1 cellular context compared by ENCODE assay signal in the genomic region with DNA sequence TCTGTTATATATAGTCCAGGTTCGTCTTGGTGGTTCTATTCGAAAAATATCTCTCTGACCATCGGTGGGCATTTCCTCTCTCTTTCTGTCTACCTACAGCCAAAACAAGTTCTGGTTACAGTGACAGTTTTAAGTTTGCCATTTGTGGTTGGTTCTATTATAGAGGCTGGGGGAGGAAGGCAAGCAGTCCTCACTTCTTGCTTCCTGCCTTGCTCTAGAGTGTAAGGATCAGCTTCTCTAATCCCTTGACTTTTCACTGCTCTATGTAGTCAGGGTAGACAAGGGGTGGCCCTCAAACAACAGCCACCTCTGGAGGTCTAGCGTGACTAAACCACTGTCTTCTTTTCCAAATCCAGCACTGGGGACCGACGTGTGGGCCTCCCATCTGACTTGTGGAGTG.
TF ChIP-seq lines count a peak whose summit lies in the region.

No MANE protein-coding gene starts in this region.

TF ChIP-seq in K562, 482 proteins besides CTCF, POLR2A, EP300 and RAD21 (continued from another document and continues in another):
- TF ChIP-seq, protein P1, sequence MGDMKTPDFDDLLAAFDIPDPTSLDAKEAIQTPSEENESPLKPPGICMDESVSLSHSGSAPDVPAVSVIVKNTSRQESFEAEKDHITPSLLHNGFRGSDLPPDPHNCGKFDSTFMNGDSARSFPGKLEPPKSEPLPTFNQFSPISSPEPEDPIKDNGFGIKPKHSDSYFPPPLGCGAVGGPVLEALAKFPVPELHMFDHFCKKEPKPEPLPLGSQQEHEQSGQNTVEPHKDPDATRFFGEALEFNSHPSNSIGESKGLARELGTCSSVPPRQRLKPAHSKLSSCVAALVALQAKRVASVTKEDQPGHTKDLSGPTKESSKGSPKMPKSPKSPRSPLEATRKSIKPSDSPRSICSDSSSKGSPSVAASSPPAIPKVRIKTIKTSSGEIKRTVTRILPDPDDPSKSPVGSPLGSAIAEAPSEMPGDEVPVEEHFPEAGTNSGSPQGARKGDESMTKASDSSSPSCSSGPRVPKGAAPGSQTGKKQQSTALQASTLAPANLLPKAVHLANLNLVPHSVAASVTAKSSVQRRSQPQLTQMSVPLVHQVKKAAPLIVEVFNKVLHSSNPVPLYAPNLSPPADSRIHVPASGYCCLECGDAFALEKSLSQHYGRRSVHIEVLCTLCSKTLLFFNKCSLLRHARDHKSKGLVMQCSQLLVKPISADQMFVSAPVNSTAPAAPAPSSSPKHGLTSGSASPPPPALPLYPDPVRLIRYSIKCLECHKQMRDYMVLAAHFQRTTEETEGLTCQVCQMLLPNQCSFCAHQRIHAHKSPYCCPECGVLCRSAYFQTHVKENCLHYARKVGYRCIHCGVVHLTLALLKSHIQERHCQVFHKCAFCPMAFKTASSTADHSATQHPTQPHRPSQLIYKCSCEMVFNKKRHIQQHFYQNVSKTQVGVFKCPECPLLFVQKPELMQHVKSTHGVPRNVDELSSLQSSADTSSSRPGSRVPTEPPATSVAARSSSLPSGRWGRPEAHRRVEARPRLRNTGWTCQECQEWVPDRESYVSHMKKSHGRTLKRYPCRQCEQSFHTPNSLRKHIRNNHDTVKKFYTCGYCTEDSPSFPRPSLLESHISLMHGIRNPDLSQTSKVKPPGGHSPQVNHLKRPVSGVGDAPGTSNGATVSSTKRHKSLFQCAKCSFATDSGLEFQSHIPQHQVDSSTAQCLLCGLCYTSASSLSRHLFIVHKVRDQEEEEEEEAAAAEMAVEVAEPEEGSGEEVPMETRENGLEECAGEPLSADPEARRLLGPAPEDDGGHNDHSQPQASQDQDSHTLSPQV (IDR thresholded peaks at IDR 0.05) = peak; percentile 86
- TF ChIP-seq CREBBP (IDR thresholded peaks at IDR 0.05; ENCODE audit: low read depth, low read length) = no peak
- TF ChIP-seq ARID1B (IDR thresholded peaks at IDR 0.05) = peak; percentile 67
- TF ChIP-seq FOXP1 (CRISPR knock-in tag; IDR thresholded peaks at IDR 0.05) = no peak
- no peak for TF ChIP-seq ZNF280A (IDR thresholded peaks at IDR 0.05; ENCODE audit: low read depth, partially characterized antibody)
- TF ChIP-seq RFX5 (IDR thresholded peaks at IDR 0.05; ENCODE audit: low read depth, low read length) = no peak
- TF ChIP-seq NCOA4 (IDR thresholded peaks at IDR 0.05; ENCODE audit: partially characterized antibody) = no peak
- TF ChIP-seq HDGF (IDR thresholded peaks at IDR 0.05) = no peak
- TF ChIP-seq CC2D1A (IDR thresholded peaks at IDR 0.05) = peak; percentile 47; the same call in 1 of the 2 replicates
- TF ChIP-seq COPS2 (conservative IDR thresholded peaks at IDR 0.05) = no peak
- peak; percentile 57 for TF ChIP-seq CBFA2T3 (IDR thresholded peaks at IDR 0.05)
- TF ChIP-seq GATAD2A (IDR thresholded peaks at IDR 0.05) = peak; percentile 85; the same call in 1 of the 2 replicates
- TF ChIP-seq ZNF695 (CRISPR knock-in tag; IDR thresholded peaks at IDR 0.05) = no peak
- TF ChIP-seq CBX1 (IDR thresholded peaks at IDR 0.05; ENCODE audit: low read depth) = 0 out of 2 replicates have a peak, but pooled peaks have one; percentile 38
- no peak for TF ChIP-seq ZNF253 (CRISPR knock-in tag; conservative IDR thresholded peaks at IDR 0.05)
- TF ChIP-seq TBP (optimal IDR thresholded peaks at IDR 0.05; ENCODE audit: low read depth, low read length) = peak; percentile 62
- TF ChIP-seq, protein P2, sequence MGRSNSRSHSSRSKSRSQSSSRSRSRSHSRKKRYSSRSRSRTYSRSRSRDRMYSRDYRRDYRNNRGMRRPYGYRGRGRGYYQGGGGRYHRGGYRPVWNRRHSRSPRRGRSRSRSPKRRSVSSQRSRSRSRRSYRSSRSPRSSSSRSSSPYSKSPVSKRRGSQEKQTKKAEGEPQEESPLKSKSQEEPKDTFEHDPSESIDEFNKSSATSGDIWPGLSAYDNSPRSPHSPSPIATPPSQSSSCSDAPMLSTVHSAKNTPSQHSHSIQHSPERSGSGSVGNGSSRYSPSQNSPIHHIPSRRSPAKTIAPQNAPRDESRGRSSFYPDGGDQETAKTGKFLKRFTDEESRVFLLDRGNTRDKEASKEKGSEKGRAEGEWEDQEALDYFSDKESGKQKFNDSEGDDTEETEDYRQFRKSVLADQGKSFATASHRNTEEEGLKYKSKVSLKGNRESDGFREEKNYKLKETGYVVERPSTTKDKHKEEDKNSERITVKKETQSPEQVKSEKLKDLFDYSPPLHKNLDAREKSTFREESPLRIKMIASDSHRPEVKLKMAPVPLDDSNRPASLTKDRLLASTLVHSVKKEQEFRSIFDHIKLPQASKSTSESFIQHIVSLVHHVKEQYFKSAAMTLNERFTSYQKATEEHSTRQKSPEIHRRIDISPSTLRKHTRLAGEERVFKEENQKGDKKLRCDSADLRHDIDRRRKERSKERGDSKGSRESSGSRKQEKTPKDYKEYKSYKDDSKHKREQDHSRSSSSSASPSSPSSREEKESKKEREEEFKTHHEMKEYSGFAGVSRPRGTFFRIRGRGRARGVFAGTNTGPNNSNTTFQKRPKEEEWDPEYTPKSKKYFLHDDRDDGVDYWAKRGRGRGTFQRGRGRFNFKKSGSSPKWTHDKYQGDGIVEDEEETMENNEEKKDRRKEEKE (IDR thresholded peaks at IDR 0.05; ENCODE audit: borderline replicate concordance in 1 of 2, control insufficient read depth in 1 of 2, low read depth in 2 of 2, low read length in 1 of 2) = no peak
- no peak for TF ChIP-seq NR2C2 (CRISPR knock-in tag; IDR thresholded peaks at IDR 0.05)
- TF ChIP-seq NR2C2 (tag; IDR thresholded peaks at IDR 0.05) = no peak
- peak; percentile 57; the same call in 1 of the 2 replicates for TF ChIP-seq MTA3 (IDR thresholded peaks at IDR 0.05; ENCODE audit: borderline replicate concordance)
- no peak; the same call in 1 of the 2 replicates for TF ChIP-seq TRIM28 (IDR thresholded peaks at IDR 0.05)
- no peak for TF ChIP-seq ZNF41 (CRISPR knock-in tag; conservative IDR thresholded peaks at IDR 0.05)
- TF ChIP-seq, protein P3, sequence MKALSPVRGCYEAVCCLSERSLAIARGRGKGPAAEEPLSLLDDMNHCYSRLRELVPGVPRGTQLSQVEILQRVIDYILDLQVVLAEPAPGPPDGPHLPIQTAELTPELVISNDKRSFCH (CRISPR knock-in tag; IDR thresholded peaks at IDR 0.05) = no peak
- TF ChIP-seq, protein P3 (tag; IDR thresholded peaks at IDR 0.05) = no peak
- TF ChIP-seq SMARCE1 (IDR thresholded peaks at IDR 0.05) = peak; percentile 72
- TF ChIP-seq ZNF146 (CRISPR knock-in tag; IDR thresholded peaks at IDR 0.05; ENCODE audit: unreplicated experiment) = no peak
- TF ChIP-seq THRAP3 (IDR thresholded peaks at IDR 0.05; ENCODE audit: borderline replicate concordance) = no peak
- no peak for TF ChIP-seq MAFF (IDR thresholded peaks at IDR 0.05; ENCODE audit: low read length)
- no peak for TF ChIP-seq CREB5 (CRISPR knock-in tag; IDR thresholded peaks at IDR 0.05)
- TF ChIP-seq FOXO4 (CRISPR knock-in tag; IDR thresholded peaks at IDR 0.05) = no peak
- TF ChIP-seq PPARD (CRISPR knock-in tag; IDR thresholded peaks at IDR 0.05) = no peak
- TF ChIP-seq, protein P4, sequence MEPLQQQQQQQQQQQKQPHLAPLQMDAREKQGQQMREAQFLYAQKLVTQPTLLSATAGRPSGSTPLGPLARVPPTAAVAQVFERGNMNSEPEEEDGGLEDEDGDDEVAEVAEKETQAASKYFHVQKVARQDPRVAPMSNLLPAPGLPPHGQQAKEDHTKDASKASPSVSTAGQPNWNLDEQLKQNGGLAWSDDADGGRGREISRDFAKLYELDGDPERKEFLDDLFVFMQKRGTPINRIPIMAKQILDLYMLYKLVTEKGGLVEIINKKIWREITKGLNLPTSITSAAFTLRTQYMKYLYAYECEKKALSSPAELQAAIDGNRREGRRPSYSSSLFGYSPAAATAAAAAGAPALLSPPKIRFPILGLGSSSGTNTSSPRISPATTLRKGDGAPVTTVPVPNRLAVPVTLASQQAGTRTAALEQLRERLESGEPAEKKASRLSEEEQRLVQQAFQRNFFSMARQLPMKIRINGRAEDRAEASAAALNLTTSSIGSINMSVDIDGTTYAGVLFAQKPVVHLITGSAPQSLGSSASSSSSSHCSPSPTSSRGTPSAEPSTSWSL (CRISPR knock-in tag; IDR thresholded peaks at IDR 0.05; ENCODE audit: borderline replicate concordance) = no peak
- TF ChIP-seq CREB1 (IDR thresholded peaks at IDR 0.05) = no peak
- TF ChIP-seq CREB1 (CRISPR knock-in tag; IDR thresholded peaks at IDR 0.05) = no peak
- no peak for TF ChIP-seq NR3C1 (CRISPR knock-in tag; IDR thresholded peaks at IDR 0.05)
- no peak for TF ChIP-seq ZNF184 (CRISPR knock-in tag; IDR thresholded peaks at IDR 0.05)
- TF ChIP-seq, protein P5, sequence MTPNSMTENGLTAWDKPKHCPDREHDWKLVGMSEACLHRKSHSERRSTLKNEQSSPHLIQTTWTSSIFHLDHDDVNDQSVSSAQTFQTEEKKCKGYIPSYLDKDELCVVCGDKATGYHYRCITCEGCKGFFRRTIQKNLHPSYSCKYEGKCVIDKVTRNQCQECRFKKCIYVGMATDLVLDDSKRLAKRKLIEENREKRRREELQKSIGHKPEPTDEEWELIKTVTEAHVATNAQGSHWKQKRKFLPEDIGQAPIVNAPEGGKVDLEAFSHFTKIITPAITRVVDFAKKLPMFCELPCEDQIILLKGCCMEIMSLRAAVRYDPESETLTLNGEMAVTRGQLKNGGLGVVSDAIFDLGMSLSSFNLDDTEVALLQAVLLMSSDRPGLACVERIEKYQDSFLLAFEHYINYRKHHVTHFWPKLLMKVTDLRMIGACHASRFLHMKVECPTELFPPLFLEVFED (CRISPR knock-in tag; conservative IDR thresholded peaks at IDR 0.05) = no peak
- no peak for TF ChIP-seq ZNF174 (CRISPR knock-in tag; IDR thresholded peaks at IDR 0.05)
- no peak for TF ChIP-seq DDX20 (tag; IDR thresholded peaks at IDR 0.05; ENCODE audit: low read depth)
- no peak for TF ChIP-seq POLR2G (IDR thresholded peaks at IDR 0.05; ENCODE audit: low read depth, low read length)
- TF ChIP-seq NR2F6 (CRISPR knock-in tag; IDR thresholded peaks at IDR 0.05) = no peak
- TF ChIP-seq ZNF668 (CRISPR knock-in tag; IDR thresholded peaks at IDR 0.05) = no peak
- no peak for TF ChIP-seq DACH1 (IDR thresholded peaks at IDR 0.05; ENCODE audit: partially characterized antibody)
- TF ChIP-seq PYGO2 (tag; IDR thresholded peaks at IDR 0.05) = no peak
- peak; percentile 44; the same call in 1 of the 2 replicates for TF ChIP-seq CXXC5 (CRISPR knock-in tag; IDR thresholded peaks at IDR 0.05)
- TF ChIP-seq, protein P6, sequence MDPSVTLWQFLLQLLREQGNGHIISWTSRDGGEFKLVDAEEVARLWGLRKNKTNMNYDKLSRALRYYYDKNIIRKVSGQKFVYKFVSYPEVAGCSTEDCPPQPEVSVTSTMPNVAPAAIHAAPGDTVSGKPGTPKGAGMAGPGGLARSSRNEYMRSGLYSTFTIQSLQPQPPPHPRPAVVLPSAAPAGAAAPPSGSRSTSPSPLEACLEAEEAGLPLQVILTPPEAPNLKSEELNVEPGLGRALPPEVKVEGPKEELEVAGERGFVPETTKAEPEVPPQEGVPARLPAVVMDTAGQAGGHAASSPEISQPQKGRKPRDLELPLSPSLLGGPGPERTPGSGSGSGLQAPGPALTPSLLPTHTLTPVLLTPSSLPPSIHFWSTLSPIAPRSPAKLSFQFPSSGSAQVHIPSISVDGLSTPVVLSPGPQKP (CRISPR knock-in tag; IDR thresholded peaks at IDR 0.05) = no peak
- no peak for TF ChIP-seq RUNX1 (IDR thresholded peaks at IDR 0.05; ENCODE audit: low read depth)
- peak; percentile 82 for TF ChIP-seq MIER1 (IDR thresholded peaks at IDR 0.05; ENCODE audit: low read depth)
- TF ChIP-seq, protein P7, sequence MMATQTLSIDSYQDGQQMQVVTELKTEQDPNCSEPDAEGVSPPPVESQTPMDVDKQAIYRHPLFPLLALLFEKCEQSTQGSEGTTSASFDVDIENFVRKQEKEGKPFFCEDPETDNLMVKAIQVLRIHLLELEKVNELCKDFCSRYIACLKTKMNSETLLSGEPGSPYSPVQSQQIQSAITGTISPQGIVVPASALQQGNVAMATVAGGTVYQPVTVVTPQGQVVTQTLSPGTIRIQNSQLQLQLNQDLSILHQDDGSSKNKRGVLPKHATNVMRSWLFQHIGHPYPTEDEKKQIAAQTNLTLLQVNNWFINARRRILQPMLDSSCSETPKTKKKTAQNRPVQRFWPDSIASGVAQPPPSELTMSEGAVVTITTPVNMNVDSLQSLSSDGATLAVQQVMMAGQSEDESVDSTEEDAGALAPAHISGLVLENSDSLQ (IDR thresholded peaks at IDR 0.05) = no peak
